ENCODE assay signal across 17 cellular contexts in the genomic region with DNA sequence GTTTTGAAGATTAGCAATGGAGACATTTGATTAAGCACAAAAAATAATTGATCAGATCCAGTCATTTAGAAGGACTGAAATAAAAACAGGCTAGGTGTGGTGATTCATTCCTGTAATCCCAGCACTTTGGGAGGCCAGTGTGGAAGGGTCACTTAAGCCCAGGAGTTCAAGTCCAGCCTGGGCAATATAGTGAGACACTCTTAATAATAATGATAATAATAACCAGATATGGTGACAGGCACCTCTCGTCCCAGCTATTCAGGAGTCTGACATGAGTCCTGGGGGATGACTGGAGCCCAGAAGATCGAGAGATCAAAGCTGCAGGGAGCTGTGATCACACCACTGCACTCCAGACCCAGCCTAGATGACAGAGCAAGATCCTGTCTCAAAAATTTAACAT. TPM values are rescaled to one million over a fixed set of nuclear protein-coding genes. Genes with fewer than 3 reads are reported as not detected.
DNase-seq lines count a peak whose midpoint lies in the region; ATAC-seq, FAIRE-seq and TF ChIP-seq lines count a peak whose summit lies in the region.
"Had no signal": no experiment of that assay in that cellular context is flagged by ENCODE, and none has a peak within 500 bp of the region (broad histone marks: within the 10 kb centered on the region; RNA-seq: fewer than 3 reads in every experiment).

No MANE protein-coding gene starts in this region.

- H2AFZ ChIP-seq in HepG2 (ENCODE audit: low read length) (no peak overlapping the region), K562 (ENCODE audit: low read depth, low read length) (peak overlapping the region; percentile 75; the same call in 1 of the 2 replicates)

- H2BK120ac ChIP-seq in mesendoderm (ENCODE audit: low read depth, low read length): no peak overlapping the region

- H2BK5ac ChIP-seq in mesendoderm (ENCODE audit: low read length): no peak overlapping the region

- H3K27me3 Mint-ChIP-seq in activated CD4-positive, alpha-beta T cell treated with anti-CD3 and anti-CD28 coated beads, Interleukin-2, amount 10 ng/mL, durations not matched to agents 24 days and 14 days: peaks cover 63% of the 10 kb centered on the region

- no peaks in the 10 kb centered on the region for H3K36me3 ChIP-seq in HepG2 (replicated peaks in 1 of 2; ENCODE audit: control insufficient read depth in 1 of 2, insufficient read depth in 2 of 2, low read length in 2 of 2)
- H3K36me3 ChIP-seq in right lobe of liver: no peaks in the 10 kb centered on the region
- H3K36me3 ChIP-seq in K562 (ENCODE audit: control insufficient read depth, insufficient read depth, low read length): no peaks in the 10 kb centered on the region
- no peaks in the 10 kb centered on the region for H3K36me3 ChIP-seq in mesendoderm (ENCODE audit: control insufficient read depth, insufficient read depth, low read length)
- H3K36me3 ChIP-seq in tibial artery: no peaks in the 10 kb centered on the region

- in situ Hi-C loops in HepG2 (cut with HindIII; ENCODE audit: extremely low pct_ligation_motif_present, low pct_unique_long_range_greater_than_20kb) (no loop called here), K562 (cut with MboI) (no loop called here)

- no peak for ATAC-seq in HepG2
- ATAC-seq in right lobe of liver: no peak
- ATAC-seq in K562: no peak
- ATAC-seq in GM19351 (IDR thresholded peaks at IDR 0.05; ENCODE audit: unreplicated experiment): no peak
- ATAC-seq: GM12878 had no signal

- intact Hi-C loops in HepG2 (cut with micrococcal nuclease; ENCODE audit: unreplicated experiment): loop anchor here (5.0 kb wide), 2 partner anchors 353 to 388 kb away; no protein-coding TSS in a partner anchor
- intact Hi-C loops in right lobe of liver (cut with DNase I): no loop called here
- intact Hi-C loops in K562 (cut with micrococcal nuclease): no loop called here
- intact Hi-C loops in tibial artery (cut with DNase I; ENCODE audit: low total_unique reads): no loop called here
- intact Hi-C loops in activated CD4-positive, alpha-beta T cell treated with anti-CD3 and anti-CD28 coated beads, Interleukin-2, amount 10 ng/mL, durations not matched to agents 24 days and 14 days (cut with micrococcal nuclease): no loop called here

- peak overlapping the region; percentile 23; the same call in 1 of the 2 replicates for H3K4me2 ChIP-seq in HepG2 (ENCODE audit: low read depth, low read length)
- H3K4me2 ChIP-seq in K562 (ENCODE audit: insufficient read depth, low read length): no peak overlapping the region
- H3K4me2 ChIP-seq in mesendoderm (ENCODE audit: low read length): no peak overlapping the region

- no peak for FAIRE-seq in HepG2 (lab: Jason Lieb, UNC)
- FAIRE-seq in K562 (lab: Jason Lieb, UNC): no peak
- FAIRE-seq: GM12878 had no signal

- H3K27me3 ChIP-seq in HepG2 (ENCODE audit: control insufficient read depth in 1 of 2, insufficient read depth in 2 of 2, low read length in 2 of 2) (no peaks in the 10 kb centered on the region; a peak in 1 of 5 replicates), right lobe of liver (no peaks in the 10 kb centered on the region), K562 (ENCODE audit: control insufficient read depth in 2 of 2, insufficient read depth in 2 of 2, low read length in 2 of 2) (no peaks in the 10 kb centered on the region), mesendoderm (ENCODE audit: insufficient read depth, low read length, poor library complexity) (no peaks in the 10 kb centered on the region), tibial artery (no peaks in the 10 kb centered on the region)

- TF ChIP-seq RAD21 in HepG2 (CRISPR knock-in tag; IDR thresholded peaks at IDR 0.05): no peak
- no peak for TF ChIP-seq RAD21 in K562 (CRISPR knock-in tag; conservative IDR thresholded peaks at IDR 0.05 in 1 of 2, IDR thresholded peaks at IDR 0.05 in 1 of 2)

- H2BK15ac ChIP-seq in mesendoderm (replicated peaks; ENCODE audit: low read depth): peak overlapping the region; percentile 85

- peaks cover 2% of the 10 kb centered on the region for H3K79me1 ChIP-seq in mesendoderm (ENCODE audit: low read length)

- H3K9me3 ChIP-seq in HepG2 (ENCODE audit: low read length) (no peaks in the 10 kb centered on the region), right lobe of liver (no peaks in the 10 kb centered on the region), K562 (replicated peaks; ENCODE audit: control insufficient read depth, insufficient read depth, low read depth, low read length) (no peaks in the 10 kb centered on the region), tibial artery (no peaks in the 10 kb centered on the region)
- H3K9me3 ChIP-seq: BLaER1 treated with 17β-estradiol and CSF1 and Interleukin-3, amounts not matched to agents 10 nM and 100 nM had no signal

- H4K20me1 ChIP-seq in HepG2 (ENCODE audit: insufficient read depth, low read length) (peaks cover 14% of the 10 kb centered on the region; the same call in 1 of the 2 replicates), K562 (replicated peaks; ENCODE audit: control insufficient read depth, insufficient read depth, low read length) (no peaks in the 10 kb centered on the region)

- H3K27ac ChIP-seq in HepG2 (ENCODE audit: extremely low read length, insufficient read depth, low read length): no peak overlapping the region
- H3K27ac ChIP-seq in right lobe of liver: peak overlapping the region in 1 of 3 donors; percentile 33
- no peak overlapping the region for H3K27ac ChIP-seq in K562 (ENCODE audit: extremely low read depth, low read depth, low read length)
- no peak overlapping the region for H3K27ac ChIP-seq in mesendoderm (ENCODE audit: low read depth, low read length)
- peak overlapping the region; percentile 85 to 98 for H3K27ac ChIP-seq in tibial artery
- H3K27ac ChIP-seq: BLaER1 treated with 17β-estradiol and CSF1 and Interleukin-3, amounts not matched to agents 10 nM and 100 nM had no signal

- no peak overlapping the region for H3K56ac ChIP-seq in mesendoderm (ENCODE audit: low read length)

- no peaks in the 10 kb centered on the region for H3K9me3 Mint-ChIP-seq in activated CD4-positive, alpha-beta T cell treated with anti-CD3 and anti-CD28 coated beads, Interleukin-2, amount 10 ng/mL, durations not matched to agents 24 days and 14 days

- TF ChIP-seq POLR2A in HepG2 (IDR thresholded peaks at IDR 0.05; ENCODE audit: insufficient read depth in 1 of 2, low read depth in 2 of 2, low read length in 2 of 2) (no peak), right lobe of liver (IDR thresholded peaks at IDR 0.05) (no peak), K562 (conservative IDR thresholded peaks at IDR 0.05) (no peak)

- WGBS in HepG2 (ENCODE audit: low lambda C conversion rate): 56% methylated on average over 2 of the region's 2 CpGs
- 29% methylated on average over 1 of the region's 2 CpGs for WGBS in right lobe of liver (ENCODE audit: insufficient coverage, low coverage, low lambda C conversion rate, missing lambda C conversion rate)
- 11% methylated on average over 2 of the region's 2 CpGs for WGBS in K562 (ENCODE audit: insufficient coverage, low coverage, missing lambda C conversion rate)
- no CpG with 5 or more reads among the region's 2 CpGs for WGBS in mesendoderm (ENCODE audit: extremely low coverage, insufficient coverage, low lambda C conversion rate)

- BruUV-seq in HepG2 (replicated peaks; lab: Mats Ljungman, UMichigan): no TSS peak
- BruUV-seq in K562 (replicated peaks; lab: Mats Ljungman, UMichigan): no TSS peak

- peaks cover 15% of the 10 kb centered on the region for H3K79me2 ChIP-seq in HepG2 (ENCODE audit: insufficient read depth, low read length)
- no peaks in the 10 kb centered on the region for H3K79me2 ChIP-seq in K562 (ENCODE audit: control insufficient read depth, insufficient read depth, low read length)
- peaks cover 5% of the 10 kb centered on the region for H3K79me2 ChIP-seq in mesendoderm (ENCODE audit: control insufficient read depth, insufficient read depth, low read length)

- peaks cover 16% of the 10 kb centered on the region for H3K4me1 Mint-ChIP-seq in activated CD4-positive, alpha-beta T cell treated with anti-CD3 and anti-CD28 coated beads, Interleukin-2, amount 10 ng/mL, durations not matched to agents 24 days and 14 days

- H3K18ac ChIP-seq in mesendoderm (ENCODE audit: low read length): peak overlapping the region; percentile 68

- H3K23ac ChIP-seq in mesendoderm (ENCODE audit: low read length): no peak overlapping the region

- no peak overlapping the region for H3K27ac Mint-ChIP-seq in activated CD4-positive, alpha-beta T cell treated with anti-CD3 and anti-CD28 coated beads, Interleukin-2, amount 10 ng/mL, durations not matched to agents 24 days and 14 days
- H3K27ac Mint-ChIP-seq: CD8-positive, alpha-beta memory T cell had no signal

- DNase-seq in HepG2 (ENCODE audit: low spot score): no peak
- DNase-seq in right lobe of liver: no peak
- DNase-seq in K562 (ENCODE audit: extremely low read depth in 1 of 4, low spot score in 3 of 4): peak in 1 of 4 experiments; percentile 19
- no peak for DNase-seq in mesendoderm
- no peak for DNase-seq in tibial artery
- DNase-seq in activated gamma-delta T cell treated with Interleukin-2 at 50 U/mL for 16 hours: no peak
- DNase-seq in activated CD4-positive, alpha-beta T cell treated with anti-CD3 and anti-CD28 coated beads, Interleukin-2, amount 10 ng/mL, durations not matched to agents 24 days and 14 days: no peak
- DNase-seq: CD8-positive, alpha-beta memory T cell; GDM1; MV-4-11; NCI-H1417; NCI-H1930; NCI-H526 treated with DMSO at 0.1 percent for 48 hours; SHP77 treated with DMSO at 0.1 percent for 48 hours had no signal

- H3K4me1 ChIP-seq in HepG2 (ENCODE audit: insufficient read depth, low read length) (peaks cover 61% of the 10 kb centered on the region), right lobe of liver (peaks cover 0 to 20% (median 3%) of the 10 kb centered on the region in 4 donors), K562 (replicated peaks in 1 of 2; ENCODE audit: control insufficient read depth in 2 of 2, insufficient read depth in 2 of 2, low read length in 2 of 2) (peaks cover 6 to 9% of the 10 kb centered on the region in 2 experiments; a peak in 4 of 5 replicates), mesendoderm (ENCODE audit: control insufficient read depth, low read depth, low read length) (peaks cover 2% of the 10 kb centered on the region), tibial artery (peaks cover 0 to 30% (median 7%) of the 10 kb centered on the region in 4 donors)

- H3K4me3 Mint-ChIP-seq in activated CD4-positive, alpha-beta T cell treated with anti-CD3 and anti-CD28 coated beads, Interleukin-2, amount 10 ng/mL, durations not matched to agents 24 days and 14 days: no peak overlapping the region
- H3K4me3 Mint-ChIP-seq: CD8-positive, alpha-beta memory T cell had no signal

- H2AK5ac ChIP-seq in mesendoderm (ENCODE audit: low read length): no peak overlapping the region

- TF ChIP-seq CTCF in HepG2 (CRISPR knock-in tag; IDR thresholded peaks at IDR 0.05): no peak
- no peak for TF ChIP-seq CTCF in right lobe of liver (IDR thresholded peaks at IDR 0.05)
- no peak for TF ChIP-seq CTCF in K562 (IDR thresholded peaks at IDR 0.05 in 2 of 3, conservative IDR thresholded peaks at IDR 0.05 in 1 of 3; ENCODE audit: insufficient read depth in 2 of 3, low read depth in 1 of 3, low read length in 3 of 3)
- TF ChIP-seq CTCF in tibial artery (IDR thresholded peaks at IDR 0.05): no peak

- peak overlapping the region; percentile 55 for H3K4ac ChIP-seq in mesendoderm (ENCODE audit: low read depth, low read length)

- H3K9me1 ChIP-seq in K562 (ENCODE audit: control insufficient read depth, insufficient read depth, low read length): no peaks in the 10 kb centered on the region

- 0 out of 2 replicates have a peak overlapping the region, but pooled peaks have one; percentile 4 for H3K9ac ChIP-seq in HepG2 (ENCODE audit: insufficient read depth, low read depth, low read length)
- H3K9ac ChIP-seq in K562 (ENCODE audit: insufficient read depth in 1 of 2, low read depth in 2 of 2, low read length in 2 of 2): no peak overlapping the region
- no peak overlapping the region for H3K9ac ChIP-seq in mesendoderm (ENCODE audit: low read length)
- H3K9ac ChIP-seq: BLaER1 treated with 17β-estradiol and CSF1 and Interleukin-3, amounts not matched to agents 10 nM and 100 nM had no signal

- no peak overlapping the region for H4K8ac ChIP-seq in mesendoderm (ENCODE audit: low read depth, low read length)

- H3K4me3 ChIP-seq in HepG2 (replicated peaks in 1 of 3; ENCODE audit: insufficient read depth in 1 of 3, low read depth in 2 of 3, low read length in 3 of 3) (no peak overlapping the region), right lobe of liver (no peak overlapping the region), K562 (no peak overlapping the region), mesendoderm (ENCODE audit: low read length) (no peak overlapping the region), tibial artery (no peak overlapping the region)
- H3K4me3 ChIP-seq: BLaER1 treated with 17β-estradiol and CSF1 and Interleukin-3, amounts not matched to agents 10 nM and 100 nM; GM12878 had no signal

- POLR2A ChIA-PET in HepG2 (lab: Yijun Ruan, JAX) (interaction anchor here (0.9 to 1.3 kb wide), 3 partner anchors 25 to 394 kb away, joined by 3 read pairs; no protein-coding TSS in a partner anchor), K562 (lab: Yijun Ruan, JAX) (no interaction called here)

- H4K5ac ChIP-seq in mesendoderm (ENCODE audit: low read length): no peak overlapping the region

- CTCF ChIA-PET in HepG2 (lab: Yijun Ruan, JAX; ENCODE audit: low intra/inter-chr PET ratio, low total read pairs) (no interaction called here), K562 (lab: Yijun Ruan, JAX; ENCODE audit: low intra/inter-chr PET ratio) (no interaction called here)

- TF ChIP-seq EP300 in HepG2 (IDR thresholded peaks at IDR 0.05; ENCODE audit: low read depth in 2 of 2, low read length in 2 of 2): no peak
- TF ChIP-seq EP300 in HepG2 (CRISPR knock-in tag; IDR thresholded peaks at IDR 0.05; ENCODE audit: borderline replicate concordance): no peak
- TF ChIP-seq EP300 in K562 (IDR thresholded peaks at IDR 0.05; ENCODE audit: low read length): no peak

- no peaks in the 10 kb centered on the region for H3K36me3 Mint-ChIP-seq in activated CD4-positive, alpha-beta T cell treated with anti-CD3 and anti-CD28 coated beads, Interleukin-2, amount 10 ng/mL, durations not matched to agents 24 days and 14 days (ENCODE audit: low read depth)

RNA-seq across cellular contexts. Expression of a gene that starts 3.5 kb away (rescaled TPM):
- total RNA-seq in HepG2 (2016; rRNA removed; fragmentation: Illumina TruSeq; extraction: Trizol) (1,029 and 1,847 TPM in 2 replicates), right lobe of liver (1,000 to 10,000 TPM in 5 of 6 experiments, 100 to 1,000 TPM in 1; 938 to 2,279 (median 1,324) TPM), K562 (2014; rRNA removed) (9.9 and 11.8 TPM in 2 replicates), K562 (2014; rRNA removed; fragmentation: Illumina TruSeq; extraction: Trizol) (7.9 and 8.0 TPM in 2 replicates), K562 (2015; rRNA removed; fragmentation: Illumina TruSeq; extraction: Trizol) (9.6 and 11.7 TPM in 2 replicates), K562 (2021) (18.2 and 19.1 TPM in 2 replicates)
- total RNA-seq in HepG2 (2016; cell fraction: cytosol; rRNA removed; fragmentation: Illumina TruSeq; extraction: Trizol; ENCODE audit: low read depth): 126 and 147 TPM in 2 replicates
- 854 and 1,853 TPM in 2 replicates for total RNA-seq in HepG2 (2016; cell fraction: insoluble cytoplasmic fraction; rRNA removed; fragmentation: Illumina TruSeq; extraction: Trizol)
- total RNA-seq in HepG2 (2016; cell fraction: membrane; rRNA removed; fragmentation: Illumina TruSeq; extraction: Trizol): 296 and 350 TPM in 2 replicates
- 2,550 and 3,138 TPM in 2 replicates for total RNA-seq in HepG2 (2016; cell fraction: nucleus; rRNA removed; fragmentation: Illumina TruSeq; extraction: Trizol)
- polyA plus RNA-seq in HepG2 (2011; rRNA removed) (6,471 and 8,294 TPM in 2 replicates), K562 (2011; rRNA removed) (3.6 and 15.6 TPM in 2 replicates), K562 (2014; fragmentation: Illumina TruSeq; extraction: Trizol) (13.0 and 17.0 TPM in 2 replicates), K562 (2014; fragmentation: Nextera tagmentation; extraction: Ambion mirVana) (10 to 100 TPM; 10.2 to 11.2 TPM), K562 (2014; rRNA removed) (7.4 and 11.8 TPM in 2 replicates)
- 5,228 and 6,020 TPM in 2 replicates for polyA plus RNA-seq in HepG2 (2011; cell fraction: cytosol; rRNA removed)
- 7,071 and 7,329 TPM in 2 replicates for polyA plus RNA-seq in HepG2 (2011; cell fraction: nucleus; rRNA removed)
- 6,919 and 7,291 TPM in 2 replicates for polyA plus RNA-seq in HepG2 (2012)
- polyA plus RNA-seq in HepG2 (2016; cell fraction: cytosol; fragmentation: Illumina TruSeq; extraction: Trizol; ENCODE audit: low read depth): 105 and 116 TPM in 2 replicates
- 930 and 1,012 TPM in 2 replicates for polyA plus RNA-seq in HepG2 (2016; cell fraction: insoluble cytoplasmic fraction; fragmentation: Illumina TruSeq; extraction: Trizol; ENCODE audit: low read depth)
- polyA plus RNA-seq in HepG2 (2016; cell fraction: membrane; fragmentation: Illumina TruSeq; extraction: Trizol; ENCODE audit: low read depth): 206 and 247 TPM in 2 replicates
- polyA plus RNA-seq in HepG2 (2016; cell fraction: nucleus; fragmentation: Illumina TruSeq; extraction: Trizol; ENCODE audit: insufficient read depth, low read depth): 3,833 and 4,011 TPM in 2 replicates
- 4.7 and 8,343 TPM in 2 replicates for polyA minus RNA-seq in HepG2 (2011; rRNA and poly(A)+ RNA removed; ENCODE audit: low replicate concordance)
- polyA minus RNA-seq in HepG2 (2011; cell fraction: cytosol; rRNA and poly(A)+ RNA removed): 6,416 and 9,415 TPM in 2 replicates
- polyA minus RNA-seq in HepG2 (2011; cell fraction: nucleus; rRNA and poly(A)+ RNA removed): 5,814 and 6,553 TPM in 2 replicates
- 74.3 and 88.7 TPM in 2 replicates for total RNA-seq in K562 (2011; cell fraction: chromatin; rRNA removed; ENCODE audit: low replicate concordance)
- 48.4 and 49.6 TPM in 2 replicates for total RNA-seq in K562 (2011; cell fraction: nucleolus; rRNA removed)
- total RNA-seq in K562 (2011; cell fraction: nucleoplasm; rRNA removed): 56.4 and 73.1 TPM in 2 replicates
- 4.5 and 12.3 TPM in 2 replicates for polyA plus RNA-seq in K562 (2011; cell fraction: cytosol; rRNA removed)
- polyA plus RNA-seq in K562 (2011; cell fraction: nucleus; rRNA removed): 4.1 and 23.4 TPM in 2 replicates
- polyA plus RNA-seq in K562 (2012): 24.4 and 71.0 TPM in 2 replicates
- polyA minus RNA-seq in K562 (2011; rRNA and poly(A)+ RNA removed): 8.7 and 31.7 TPM in 2 replicates
- polyA minus RNA-seq in K562 (2011; cell fraction: cytosol; rRNA and poly(A)+ RNA removed): 28.9 and 42.8 TPM in 2 replicates
- 2.9 and 8.5 TPM in 2 replicates for polyA minus RNA-seq in K562 (2011; cell fraction: nucleus; rRNA and poly(A)+ RNA removed)
- 82.2 TPM for polyA plus RNA-seq in mesendoderm (2013, experiment 1 of 2)
- polyA plus RNA-seq in mesendoderm (2013, experiment 2 of 2): 79.8 TPM
- total RNA-seq in activated CD4-positive, alpha-beta T cell treated with anti-CD3 and anti-CD28 coated beads, Interleukin-2, amount 10 ng/mL, durations not matched to agents 24 days and 14 days: 1.0 and 1.6 TPM in 2 replicates

Comparison
In these comparisons a context has a peak if more than half of its experiments do, and no peak if none do; other contexts are left out.
1. H3K27ac ChIP-seq: peak in tibial artery (2 of 2); none in HepG2 (single experiment), K562 (single experiment) and mesendoderm (single experiment).